ENCODE assay signal across 1 cellular context in genomic region chr3:194327030-194327413, GRCh38.
A peak's percentile ranks its signal among the peaks of the same experiment; 100 is the strongest.
TF ChIP-seq lines count a peak whose summit lies in the region.

No MANE protein-coding gene starts in this region.

TF ChIP-seq in K562, 482 proteins besides CTCF, POLR2A, EP300 and RAD21:
- TF ChIP-seq TAF7 (tag; IDR thresholded peaks at IDR 0.05): 0 out of 2 replicates have a peak, but pooled peaks have one; percentile 4
- TF ChIP-seq SPI1 (IDR thresholded peaks at IDR 0.05; ENCODE audit: borderline replicate concordance, low read depth, low read length): no peak
- TF ChIP-seq TRIM28 (IDR thresholded peaks at IDR 0.05): no peak
- TF ChIP-seq SRSF1 (IDR thresholded peaks at IDR 0.05; ENCODE audit: low read depth, low read length): 0 out of 2 replicates have a peak, but pooled peaks have one; percentile 15
- TF ChIP-seq RBM25 (IDR thresholded peaks at IDR 0.05; ENCODE audit: low read depth, low read length, severe bottlenecking): no peak
- no peak for TF ChIP-seq CAMTA2 (CRISPR knock-in tag; conservative IDR thresholded peaks at IDR 0.05)
- TF ChIP-seq ZNF121 (CRISPR knock-in tag; conservative IDR thresholded peaks at IDR 0.05): 0 out of 2 replicates have a peak, but pooled peaks have one; percentile 27
- TF ChIP-seq ZNF133 (CRISPR knock-in tag; IDR thresholded peaks at IDR 0.05): no peak
- TF ChIP-seq KLF16 (IDR thresholded peaks at IDR 0.05): no peak
- no peak for TF ChIP-seq FOS (IDR thresholded peaks at IDR 0.05; ENCODE audit: extremely low read depth, insufficient read length)
- TF ChIP-seq PRDM10 (IDR thresholded peaks at IDR 0.05; ENCODE audit: partially characterized antibody): no peak
- no peak for TF ChIP-seq EP400 (IDR thresholded peaks at IDR 0.05)
- TF ChIP-seq MAFG (tag; conservative IDR thresholded peaks at IDR 0.05): no peak
- peak; percentile 18 for TF ChIP-seq CREBBP (IDR thresholded peaks at IDR 0.05; ENCODE audit: low read depth, low read length)
- no peak for TF ChIP-seq E2F6 (IDR thresholded peaks at IDR 0.05; ENCODE audit: borderline replicate concordance in 1 of 2, extremely low read depth in 1 of 2, insufficient read depth in 1 of 2, insufficient read length in 1 of 2, low read depth in 1 of 2, low read length in 1 of 2, poor library complexity in 1 of 2, severe bottlenecking in 1 of 2)
- peak in 1 of 2 experiments; percentile 26; a peak in 1 of 4 replicates for TF ChIP-seq FOXA3 (CRISPR knock-in tag; conservative IDR thresholded peaks at IDR 0.05 in 1 of 2, IDR thresholded peaks at IDR 0.05 in 1 of 2)
- TF ChIP-seq MAX (CRISPR knock-in tag; IDR thresholded peaks at IDR 0.05): peak; percentile 3; the same call in 1 of the 2 replicates
- TF ChIP-seq ZKSCAN3 (CRISPR knock-in tag; IDR thresholded peaks at IDR 0.05): no peak
- TF ChIP-seq RFX1 (IDR thresholded peaks at IDR 0.05): no peak
- TF ChIP-seq NELFE (IDR thresholded peaks at IDR 0.05; ENCODE audit: insufficient read depth, insufficient read length): no peak
- TF ChIP-seq ZBTB1 (CRISPR knock-in tag; IDR thresholded peaks at IDR 0.05; ENCODE audit: borderline replicate concordance, low read depth): peak; percentile 32; the same call in 1 of the 2 replicates
- no peak for TF ChIP-seq RERE (CRISPR knock-in tag; IDR thresholded peaks at IDR 0.05; ENCODE audit: borderline replicate concordance)
- TF ChIP-seq ADNP (tag; IDR thresholded peaks at IDR 0.05): peak; percentile 97
- TF ChIP-seq CBX3 (IDR thresholded peaks at IDR 0.05; ENCODE audit: borderline replicate concordance in 1 of 2, low read length in 2 of 2): peak in 1 of 2 experiments; percentile 48; a peak in 1 of 3 replicates
- TF ChIP-seq CHD4 (IDR thresholded peaks at IDR 0.05; ENCODE audit: insufficient read depth, insufficient replicate concordance, low read depth, low read length, poor library complexity, severe bottlenecking): peak; percentile 90
- peak; percentile 96; the same call in 1 of the 2 replicates for TF ChIP-seq HDAC6 (IDR thresholded peaks at IDR 0.05; ENCODE audit: low read depth, low read length)
- no peak for TF ChIP-seq FOXO4 (CRISPR knock-in tag; IDR thresholded peaks at IDR 0.05)
- peak; percentile 37 for TF ChIP-seq DACH1 (IDR thresholded peaks at IDR 0.05; ENCODE audit: partially characterized antibody)
- no peak for TF ChIP-seq ATF3 (IDR thresholded peaks at IDR 0.05)
- TF ChIP-seq ATF3 (CRISPR knock-in tag; conservative IDR thresholded peaks at IDR 0.05): no peak
